Comparison of ENCODE assay signal across 21 cellular contexts in the genomic region with DNA sequence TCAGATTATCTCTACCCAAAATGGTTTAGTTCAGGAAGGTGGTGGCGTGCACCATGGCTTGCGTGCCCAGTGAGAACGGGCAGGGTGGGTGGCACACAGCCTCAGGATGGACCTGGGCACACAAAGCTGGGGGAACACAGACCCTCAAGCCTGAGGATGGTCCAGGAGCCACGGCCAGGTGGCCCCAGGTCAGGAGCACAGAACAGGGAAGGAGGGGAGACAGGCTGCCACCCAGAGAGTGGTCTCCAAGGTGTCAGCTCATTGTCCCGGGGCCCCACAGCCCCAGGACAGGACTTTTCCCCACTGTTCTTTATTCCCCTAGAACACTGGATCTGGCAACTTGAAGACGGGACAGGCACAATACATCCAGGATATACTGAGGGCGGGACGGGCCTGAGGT.
DNase-seq lines count a peak whose midpoint lies in the region; TF ChIP-seq lines count a peak whose summit lies in the region.
"Had no signal": no experiment of that assay in that cellular context is flagged by ENCODE, and none has a peak within 500 bp of the region (broad histone marks: within the 10 kb centered on the region; RNA-seq: fewer than 3 reads in every experiment).

No MANE protein-coding gene starts in this region.

- H3K4ac ChIP-seq in neuronal stem cell (ENCODE audit: low read length): no peak overlapping the region

- H3K23ac ChIP-seq in neuronal stem cell (ENCODE audit: low read depth, low read length, poor library complexity): no peak overlapping the region

- H2AK5ac ChIP-seq in neuronal stem cell (ENCODE audit: low read depth, low read length): peak overlapping the region; percentile 10

- H3K27ac ChIP-seq in esophagus muscularis mucosa (replicated peaks in 1 of 4) (no peak overlapping the region), neuronal stem cell (replicated peaks; ENCODE audit: low read length) (no peak overlapping the region)
- H3K27ac ChIP-seq: 22Rv1; A549; BLaER1 treated with 17β-estradiol and CSF1 and Interleukin-3, amounts not matched to agents 10 nM and 100 nM; C4-2B had no signal

- peak overlapping the region; percentile 40 for H2BK15ac ChIP-seq in neuronal stem cell (ENCODE audit: low read length)

- no peak for TF ChIP-seq POLR2A in esophagus muscularis mucosa (IDR thresholded peaks at IDR 0.05; ENCODE audit: low read depth)

- POLR2A ChIA-PET in HEK293T (lab: Yijun Ruan, JAX): no interaction called here

- H3K79me1 ChIP-seq in neuronal stem cell (ENCODE audit: low read depth, low read length): no peaks in the 10 kb centered on the region

- DNase-seq in esophagus muscularis mucosa (ENCODE audit: extremely low spot score) (peak; percentile 68), neuronal stem cell (ENCODE audit: low spot score) (no peak), ureter (ENCODE audit: low spot score) (peak; percentile 17), NAMALWA (ENCODE audit: low spot score) (no peak), HEK293T (ENCODE audit: extremely low spot score) (no peak)
- DNase-seq: AML-193; Caco-2; Calu3; CD4-positive, alpha-beta T cell; CD8-positive, alpha-beta T cell; DMS153; DMS53; DMS79; DND-41; EL; GDM1 had no signal

- no peak overlapping the region for H2BK12ac ChIP-seq in neuronal stem cell (ENCODE audit: low read length)

- no peak overlapping the region for H3K4me2 ChIP-seq in neuronal stem cell (ENCODE audit: insufficient read depth, low read length, poor library complexity, severe bottlenecking)
- H3K4me2 ChIP-seq: A549; BLaER1 treated with 17β-estradiol and CSF1 and Interleukin-3, amounts not matched to agents 10 nM and 100 nM had no signal

- no peaks in the 10 kb centered on the region for H3K9me3 ChIP-seq in esophagus muscularis mucosa
- H3K9me3 ChIP-seq in neuronal stem cell (replicated peaks in 1 of 2; ENCODE audit: control insufficient read depth in 2 of 2, insufficient read depth in 1 of 2, low read depth in 1 of 2, low read length in 2 of 2): no peaks in the 10 kb centered on the region
- H3K9me3 ChIP-seq: A549; BLaER1 treated with 17β-estradiol and CSF1 and Interleukin-3, amounts not matched to agents 10 nM and 100 nM; Caco-2 had no signal

- H4K91ac ChIP-seq in neuronal stem cell (ENCODE audit: low read depth, low read length, poor library complexity): no peak overlapping the region

- CTCF ChIA-PET in HEK293T (lab: Yijun Ruan, JAX): no interaction called here

- H2BK120ac ChIP-seq in neuronal stem cell (ENCODE audit: low read depth, low read length): no peak overlapping the region

- H4K8ac ChIP-seq in neuronal stem cell (ENCODE audit: low read depth, low read length): no peak overlapping the region

- H3K36me3 ChIP-seq in esophagus muscularis mucosa (no peaks in the 10 kb centered on the region), neuronal stem cell (replicated peaks in 1 of 2; ENCODE audit: control insufficient read depth in 2 of 2, insufficient read depth in 2 of 2, low read length in 2 of 2) (no peaks in the 10 kb centered on the region)
- H3K36me3 ChIP-seq: BLaER1 treated with 17β-estradiol and CSF1 and Interleukin-3, amounts not matched to agents 10 nM and 100 nM had no signal

- H3K4me3 ChIP-seq in esophagus muscularis mucosa (no peak overlapping the region), neuronal stem cell (ENCODE audit: low read length in 2 of 2) (no peak overlapping the region)
- H3K4me3 ChIP-seq: A549; BLaER1 treated with 17β-estradiol and CSF1 and Interleukin-3, amounts not matched to agents 10 nM and 100 nM; GM12878 had no signal

- peaks cover 0 to 38% (median 2%) of the 10 kb centered on the region in 4 donors for H3K27me3 ChIP-seq in esophagus muscularis mucosa
- peaks cover 0 to 6% (median 0%) of the 10 kb centered on the region in 3 experiments for H3K27me3 ChIP-seq in neuronal stem cell (ENCODE audit: control insufficient read depth in 3 of 3, insufficient read depth in 3 of 3, low read depth in 1 of 3, low read length in 3 of 3)
- H3K27me3 ChIP-seq: BLaER1 treated with 17β-estradiol and CSF1 and Interleukin-3, amounts not matched to agents 10 nM and 100 nM had no signal

- no peak overlapping the region for H2AFZ ChIP-seq in neuronal stem cell (ENCODE audit: low read length)

- TF ChIP-seq EP300 in esophagus muscularis mucosa (IDR thresholded peaks at IDR 0.05): no peak

- 82% methylated on average over 5 of the region's 8 CpGs for WGBS in esophagus muscularis mucosa
- no CpG with 5 or more reads among the region's 8 CpGs for WGBS in neuronal stem cell (ENCODE audit: extremely low coverage in 2 of 2, insufficient read length in 2 of 2, insufficient replicate concordance in 1 of 2), 2 donors

- no peak overlapping the region for H3K18ac ChIP-seq in neuronal stem cell (ENCODE audit: low read length)

- H3K9ac ChIP-seq in neuronal stem cell (ENCODE audit: low read depth, low read length, poor library complexity): no peak overlapping the region
- H3K9ac ChIP-seq: BLaER1 treated with 17β-estradiol and CSF1 and Interleukin-3, amounts not matched to agents 10 nM and 100 nM had no signal

- no peaks in the 10 kb centered on the region for H3K4me1 ChIP-seq in esophagus muscularis mucosa
- H3K4me1 ChIP-seq in neuronal stem cell (ENCODE audit: control insufficient read depth in 2 of 2, insufficient read depth in 1 of 2, low read depth in 1 of 2, low read length in 2 of 2): peaks cover 0 to 7% of the 10 kb centered on the region in 2 donors
- H3K4me1 ChIP-seq: A549, Caco-2 had no signal

- no peak overlapping the region for H3K14ac ChIP-seq in neuronal stem cell (ENCODE audit: low read length)

- intact Hi-C loops in esophagus muscularis mucosa (cut with DNase I): no loop called here

- H2BK5ac ChIP-seq in neuronal stem cell (ENCODE audit: low read length): no peak overlapping the region

- TF ChIP-seq CTCF in esophagus muscularis mucosa (IDR thresholded peaks at IDR 0.05): no peak

TF ChIP-seq in HEK293T, 16 proteins besides CTCF, POLR2A, EP300 and RAD21:
- TF ChIP-seq LEF1 (IDR thresholded peaks at IDR 0.05; ENCODE audit: borderline replicate concordance): no peak
- no peak for TF ChIP-seq ARNT (IDR thresholded peaks at IDR 0.05)
- TF ChIP-seq NFRKB (IDR thresholded peaks at IDR 0.05): no peak
- TF ChIP-seq FOXA1 (IDR thresholded peaks at IDR 0.05): no peak
- TF ChIP-seq FOXM1 (IDR thresholded peaks at IDR 0.05; ENCODE audit: borderline replicate concordance): no peak
- TF ChIP-seq SP1 (IDR thresholded peaks at IDR 0.05): no peak
- TF ChIP-seq BHLHE40 (IDR thresholded peaks at IDR 0.05; ENCODE audit: borderline replicate concordance): no peak
- TF ChIP-seq ZNF384 (IDR thresholded peaks at IDR 0.05): no peak
- TF ChIP-seq CTBP1 (IDR thresholded peaks at IDR 0.05; ENCODE audit: borderline replicate concordance): no peak
TF ChIP-seq in HEK293T: peak in this region for 0.

Comparison
In these comparisons a context has a peak if more than half of its experiments do, and no peak if none do; other contexts are left out.
1. DNase-seq: peak in esophagus muscularis mucosa (single experiment) and ureter (single experiment); none in neuronal stem cell (single experiment), NAMALWA (single experiment) and HEK293T (single experiment).